Comparison of ENCODE assay signal across 9 cellular contexts in the genomic region with DNA sequence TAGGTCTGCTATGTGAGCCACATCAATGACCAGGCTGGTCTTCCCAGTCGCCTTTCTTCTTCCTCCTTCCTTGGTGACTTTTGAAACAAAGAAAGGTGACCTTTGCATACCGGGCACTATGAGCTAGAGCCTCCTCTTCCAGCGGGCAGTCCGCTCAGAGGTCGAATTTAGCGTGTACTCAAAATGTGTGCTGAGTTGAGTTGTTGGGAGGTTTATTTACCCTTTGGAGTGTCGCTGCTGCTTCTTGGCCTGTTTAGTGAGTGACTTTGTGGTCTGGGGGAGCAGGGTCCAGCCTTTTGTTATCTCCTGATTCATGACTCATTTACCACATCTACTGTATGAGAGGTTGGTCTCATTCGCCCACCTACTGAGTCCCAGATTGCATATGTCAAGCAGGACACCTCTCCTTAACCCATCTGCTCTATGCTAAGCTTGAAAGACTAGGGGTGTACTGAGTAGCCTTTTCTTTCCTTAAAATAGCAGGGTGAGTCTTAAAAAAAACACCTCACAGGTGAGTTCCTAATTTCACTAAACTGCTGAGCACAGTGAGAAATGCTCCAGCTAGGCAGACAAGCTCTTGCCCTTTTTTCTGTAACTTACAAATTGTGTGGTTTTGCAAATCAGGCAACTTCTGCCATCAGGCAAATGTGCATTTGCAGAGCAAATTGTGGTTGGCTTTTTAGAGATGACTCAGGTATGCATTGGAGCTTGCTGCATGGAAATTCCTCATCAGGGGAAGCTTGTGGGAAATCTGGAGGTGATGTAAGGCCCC. TPM values are rescaled to one million over a fixed set of nuclear protein-coding genes. Genes with fewer than 3 reads are reported as not detected.
DNase-seq lines count a peak whose midpoint lies in the region; ATAC-seq and TF ChIP-seq lines count a peak whose summit lies in the region.
"Had no signal": no experiment of that assay in that cellular context is flagged by ENCODE, and none has a peak within 500 bp of the region (broad histone marks: within the 10 kb centered on the region; RNA-seq: fewer than 3 reads in every experiment).

No MANE protein-coding gene starts in this region.

- no peaks in the 10 kb centered on the region for H3K9me3 Mint-ChIP-seq in CD14-positive monocyte
- H3K9me3 Mint-ChIP-seq: T-cell had no signal

- intact Hi-C loops in CD14-positive monocyte (cut with micrococcal nuclease): loop anchor here (10.0 kb wide), 3 partner anchors 161 to 361 kb away; a partner anchor contains a TSS
- intact Hi-C loops in head of caudate nucleus (cut with DNase I): loop anchor here (10.0 kb wide), 1 partner anchor 61 kb away; a partner anchor contains a TSS

- ATAC-seq in GM21390 (IDR thresholded peaks at IDR 0.05; ENCODE audit: unreplicated experiment): peak; percentile 24
- ATAC-seq in GM19467 (IDR thresholded peaks at IDR 0.05; ENCODE audit: unreplicated experiment): no peak
- ATAC-seq: T-cell had no signal

- DNase-seq in ELF-1 (ENCODE audit: low read depth, low spot score): peak; percentile 22
- peak; percentile 63 for DNase-seq in LHCN-M2 (ENCODE audit: low read depth)
- peak; percentile 64 for DNase-seq in germinal center (ENCODE audit: low spot score)
- DNase-seq in NCI-H1092 treated with DMSO at 0.1 percent for 48 hours (lab: John Stamatoyannopoulos, UW): no peak
- DNase-seq in CD14-positive monocyte (ENCODE audit: low spot score): no peak
- DNase-seq in head of caudate nucleus: no peak
- DNase-seq: T-cell had no signal

- H3K27me3 Mint-ChIP-seq in CD14-positive monocyte (ENCODE audit: low read depth in 3 of 3): peaks cover 0 to 4% (median 3%) of the 10 kb centered on the region in 3 donors
- H3K27me3 Mint-ChIP-seq: T-cell had no signal

- H3K4me1 Mint-ChIP-seq in CD14-positive monocyte: peaks cover 16% of the 10 kb centered on the region

- H3K36me3 Mint-ChIP-seq in CD14-positive monocyte: no peaks in the 10 kb centered on the region
- H3K36me3 Mint-ChIP-seq: T-cell had no signal

- no peak overlapping the region for H3K4me3 Mint-ChIP-seq in CD14-positive monocyte
- H3K4me3 Mint-ChIP-seq: T-cell had no signal

- TF ChIP-seq CTCF in CD14-positive monocyte (IDR thresholded peaks at IDR 0.05): no peak

- H3K27ac Mint-ChIP-seq in CD14-positive monocyte: peak overlapping the region in 1 of 7 donors; percentile 61

RNA-seq across cellular contexts. Expression of a gene that starts 3.2 kb away (rescaled TPM):
- total RNA-seq in LHCN-M2 (2014; rRNA removed): 21.0 and 22.1 TPM in 2 replicates
- 11.9 TPM for polyA plus RNA-seq in LHCN-M2 (2012)
- 10 to 100 TPM; 24.6 to 43.5 TPM for polyA plus RNA-seq in CD14-positive monocyte

Comparison
In these comparisons a context has a peak if more than half of its experiments do, and no peak if none do; other contexts are left out.
1. DNase-seq: peak in ELF-1 (single experiment), LHCN-M2 (single experiment) and germinal center (single experiment); none in NCI-H1092 treated with DMSO at 0.1 percent for 48 hours (single experiment), CD14-positive monocyte (single experiment) and head of caudate nucleus (0 of 42).